ENCODE assay signal across 8 cellular contexts in genomic region chr9:36258989-36259315, GRCh38. TPM values are rescaled to one million over a fixed set of nuclear protein-coding genes. Genes with fewer than 3 reads are reported as not detected.
DNase-seq lines count a peak whose midpoint lies in the region; ATAC-seq and TF ChIP-seq lines count a peak whose summit lies in the region.

No MANE protein-coding gene starts in this region.

- H3K4me3 ChIP-seq in KMS-11 (IDR thresholded peaks at IDR 0.05; ENCODE audit: insufficient read depth, low read depth, low read length), result no peak overlapping the region
- peak overlapping the region; percentile 76 for H3K4me3 ChIP-seq in colonic mucosa
- peak overlapping the region; percentile 98 for H3K4me3 ChIP-seq in naive thymus-derived CD4-positive, alpha-beta T cell (ENCODE audit: low read length)

- peaks cover 0 to 4% (median 0%) of the 10 kb centered on the region in 5 donors for H3K36me3 Mint-ChIP-seq in naive thymus-derived CD4-positive, alpha-beta T cell

- H3K36me3 ChIP-seq in KMS-11 (ENCODE audit: insufficient read depth), result no peaks in the 10 kb centered on the region
- H3K36me3 ChIP-seq in colonic mucosa, result no peaks in the 10 kb centered on the region
- peaks cover 0 to 5% (median 0%) of the 10 kb centered on the region in 3 experiments for H3K36me3 ChIP-seq in naive thymus-derived CD4-positive, alpha-beta T cell (ENCODE audit: control insufficient read depth in 2 of 3, insufficient read depth in 3 of 3, low read length in 3 of 3)

- no peak for ATAC-seq in naive thymus-derived CD4-positive, alpha-beta T cell
- ATAC-seq in GM21723 (IDR thresholded peaks at IDR 0.05; ENCODE audit: unreplicated experiment), result no peak
- ATAC-seq in GM21825 (IDR thresholded peaks at IDR 0.05; ENCODE audit: unreplicated experiment), result no peak
- no peak for ATAC-seq in GM18511 (IDR thresholded peaks at IDR 0.05; ENCODE audit: unreplicated experiment)

- peak overlapping the region; percentile 40; the same call in 1 of the 2 replicates for H3K9ac ChIP-seq in KMS-11
- peak overlapping the region; percentile 44 to 82 for H3K9ac ChIP-seq in colonic mucosa (ENCODE audit: low read depth in 2 of 2, low read length in 2 of 2)

- intact Hi-C loops in colonic mucosa (cut with DNase I), result loop anchor here (5.0 kb wide), 1 partner anchor 68 kb away; no protein-coding TSS in a partner anchor
- intact Hi-C loops in naive thymus-derived CD4-positive, alpha-beta T cell (cut with micrococcal nuclease), result loop anchor here (1.0 to 5.0 kb wide), 11 partner anchors 69 to 1206 kb away; partner anchors contain the start of genes CLTA (in 2 of the 2), RNF38 (in 2 of the 2), GLIPR2 (in 1 of the 2) and MELK (in 1 of the 2)

- H3K4me1 ChIP-seq in KMS-11 (ENCODE audit: low read depth, poor library complexity, severe bottlenecking), result peaks cover 4% of the 10 kb centered on the region
- H3K4me1 ChIP-seq in colonic mucosa, result peaks cover 3% of the 10 kb centered on the region
- peaks cover 7 to 9% of the 10 kb centered on the region in 2 donors for H3K4me1 ChIP-seq in naive thymus-derived CD4-positive, alpha-beta T cell (ENCODE audit: control insufficient read depth in 2 of 2, insufficient read depth in 2 of 2, low read length in 2 of 2)

- H3K27me3 ChIP-seq in KMS-11 (ENCODE audit: insufficient read depth, low read depth), result no peaks in the 10 kb centered on the region
- no peaks in the 10 kb centered on the region for H3K27me3 ChIP-seq in colonic mucosa
- H3K27me3 ChIP-seq in naive thymus-derived CD4-positive, alpha-beta T cell (ENCODE audit: control insufficient read depth in 2 of 2, insufficient read depth in 2 of 2, low read length in 2 of 2), result no peaks in the 10 kb centered on the region

- CTCF ChIA-PET in naive thymus-derived CD4-positive, alpha-beta T cell (lab: Charles Lee), result interaction anchor here (0.6 to 1.6 kb wide), 2 partner anchors 68 to 191 kb away, joined by 3 to 4 read pairs; partner anchors contain the start of gene CLTA

- H3K4me3 Mint-ChIP-seq in naive thymus-derived CD4-positive, alpha-beta T cell, result peak overlapping the region; percentile 96 to 100 (median 98)

- peak overlapping the region; percentile 57; the same call in 1 of the 2 replicates for H2AFZ ChIP-seq in KMS-11 (ENCODE audit: low read depth)

- H3K4me2 ChIP-seq in KMS-11, result peak overlapping the region; percentile 82

- H3K9me3 ChIP-seq in colonic mucosa, result no peaks in the 10 kb centered on the region
- H3K9me3 ChIP-seq in naive thymus-derived CD4-positive, alpha-beta T cell (ENCODE audit: control insufficient read depth in 2 of 3, low read length in 3 of 3), result no peaks in the 10 kb centered on the region

- H3K27ac ChIP-seq in KMS-11, result peak overlapping the region; percentile 56; the same call in 1 of the 2 replicates
- H3K27ac ChIP-seq in colonic mucosa, result peak overlapping the region; percentile 99
- H3K27ac ChIP-seq in naive thymus-derived CD4-positive, alpha-beta T cell (ENCODE audit: low read depth, low read length), result peak overlapping the region; percentile 93

- H3K4me1 Mint-ChIP-seq in naive thymus-derived CD4-positive, alpha-beta T cell, result peaks cover 0 to 14% (median 12%) of the 10 kb centered on the region in 7 donors

- DNase-seq in AG08395 (ENCODE audit: low spot score), result peak; percentile 20
- DNase-seq in colonic mucosa, result peak; percentile 40
- no peak for DNase-seq in naive thymus-derived CD4-positive, alpha-beta T cell
- DNase-seq in NCI-H82 (lab: John Stamatoyannopoulos, UW), result no peak

- TF ChIP-seq CTCF in KMS-11 (conservative IDR thresholded peaks at IDR 0.05; ENCODE audit: low read depth, low read length) (no peak), colonic mucosa (IDR thresholded peaks at IDR 0.05) (no peak)

- H3K27me3 Mint-ChIP-seq in naive thymus-derived CD4-positive, alpha-beta T cell, result peaks cover 0 to 2% (median 0%) of the 10 kb centered on the region in 5 donors

- H3K79me2 ChIP-seq in KMS-11 (ENCODE audit: insufficient read depth, low read depth), result peaks cover 12% of the 10 kb centered on the region; the same call in 1 of the 2 replicates

- no peaks in the 10 kb centered on the region for H3K9me3 Mint-ChIP-seq in naive thymus-derived CD4-positive, alpha-beta T cell

- H4K20me1 ChIP-seq in KMS-11 (ENCODE audit: insufficient read depth), result no peaks in the 10 kb centered on the region

- POLR2A ChIA-PET in naive thymus-derived CD4-positive, alpha-beta T cell (lab: Charles Lee), result interaction anchor here (0.6 to 2.2 kb wide), 6 partner anchors 9 to 144 kb away, joined by 3 to 8 read pairs (median 4); partner anchors contain the start of gene CLTA

- H3K27ac Mint-ChIP-seq in naive thymus-derived CD4-positive, alpha-beta T cell, result peak overlapping the region; percentile 92 to 98 (median 96)

RNA-seq across cellular contexts. Expression of gene GNE, which starts 0.7 kb away (rescaled TPM):
- 100 to 1,000 TPM; 150 to 190 TPM for total RNA-seq in colonic mucosa
- 10 to 100 TPM; 12.6 to 18.5 (median 16.0) TPM for total RNA-seq in naive thymus-derived CD4-positive, alpha-beta T cell
- 1 to 10 TPM; 6.4 to 7.4 TPM for polyA plus RNA-seq in naive thymus-derived CD4-positive, alpha-beta T cell

Comparison
In these comparisons a context has a peak if more than half of its experiments do, and no peak if none do; other contexts are left out.
1. DNase-seq: peak in AG08395 (single experiment) and colonic mucosa (single experiment); none in naive thymus-derived CD4-positive, alpha-beta T cell (0 of 9) and NCI-H82 (single experiment).
2. RNA of gene GNE, which starts 0.7 kb away (total RNA-seq): 150 to 190 TPM in colonic mucosa; 12.6 to 18.5 TPM in naive thymus-derived CD4-positive, alpha-beta T cell; every median in the first group is over 4 times any median in the second.
3. Peak in every context shown above with its lines, with median percentiles within 50 percentile points of each other: H3K27ac ChIP-seq.